8 cellular contexts compared by ENCODE assay signal in the genomic region with DNA sequence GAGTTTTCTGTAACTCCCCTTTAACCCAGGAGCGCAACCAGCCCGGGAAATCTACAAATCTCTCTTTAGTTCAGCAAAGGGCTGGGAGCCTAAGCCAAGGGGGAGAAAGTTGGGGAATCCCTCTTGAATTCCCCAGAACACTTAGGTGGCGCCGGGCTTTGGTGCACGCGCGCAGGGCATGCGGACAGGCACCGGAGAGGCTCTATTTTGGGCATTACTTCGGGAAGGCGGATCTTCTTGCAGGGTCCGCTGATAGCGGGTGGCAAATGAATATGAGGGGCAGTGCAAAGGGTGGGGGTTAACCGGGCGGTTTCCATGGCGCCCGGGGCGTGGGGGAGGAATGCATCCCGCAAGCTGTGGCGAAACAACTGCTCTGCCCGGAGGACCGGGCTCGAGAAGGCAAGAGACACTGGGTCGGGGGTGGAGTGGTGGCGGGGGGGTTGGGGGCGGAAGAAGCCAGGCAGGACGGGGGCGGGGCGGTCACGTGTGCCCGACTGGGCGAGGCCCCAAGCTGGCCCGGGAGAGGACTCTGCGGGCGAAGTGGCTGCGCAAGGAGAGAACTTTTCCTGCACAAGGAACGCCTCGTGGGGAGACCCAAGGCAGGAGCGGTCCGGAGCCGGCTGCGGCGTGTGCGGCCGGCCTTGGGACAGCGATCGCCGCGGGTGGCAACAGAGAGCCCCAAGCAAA. TPM values are rescaled to one million over a fixed set of nuclear protein-coding genes. Genes with fewer than 3 reads are reported as not detected.
DNase-seq lines count a peak whose midpoint lies in the region; ATAC-seq and TF ChIP-seq lines count a peak whose summit lies in the region.

A gene with protein sequence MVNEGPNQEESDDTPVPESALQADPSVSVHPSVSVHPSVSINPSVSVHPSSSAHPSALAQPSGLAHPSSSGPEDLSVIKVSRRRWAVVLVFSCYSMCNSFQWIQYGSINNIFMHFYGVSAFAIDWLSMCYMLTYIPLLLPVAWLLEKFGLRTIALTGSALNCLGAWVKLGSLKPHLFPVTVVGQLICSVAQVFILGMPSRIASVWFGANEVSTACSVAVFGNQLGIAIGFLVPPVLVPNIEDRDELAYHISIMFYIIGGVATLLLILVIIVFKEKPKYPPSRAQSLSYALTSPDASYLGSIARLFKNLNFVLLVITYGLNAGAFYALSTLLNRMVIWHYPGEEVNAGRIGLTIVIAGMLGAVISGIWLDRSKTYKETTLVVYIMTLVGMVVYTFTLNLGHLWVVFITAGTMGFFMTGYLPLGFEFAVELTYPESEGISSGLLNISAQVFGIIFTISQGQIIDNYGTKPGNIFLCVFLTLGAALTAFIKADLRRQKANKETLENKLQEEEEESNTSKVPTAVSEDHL (plus strand): TSS at position 522 of the 687 bp plus-strand sequence. CDS start 353 bp downstream, outside the sequence.

- peak within 1 kb of the TSS; percentile 83 for H2AFZ ChIP-seq in SU-DHL-6 (ENCODE audit: low read depth, low read length, severe bottlenecking)

- no peaks in the 10 kb centered on the region for H4K20me1 ChIP-seq in SU-DHL-6 (ENCODE audit: low read depth, low read length)

- peak within 1 kb of the TSS; percentile 36; the same call in 1 of the 2 replicates for H3K9ac ChIP-seq in SU-DHL-6 (ENCODE audit: low read length)

- intact Hi-C loops in posterior vena cava (cut with DNase I), result loop anchor here in 1 of 2 donors (2.0 to 5.0 kb wide), 2 partner anchors 75 to 404 kb away; a partner anchor contains a TSS

- H3K9me3 ChIP-seq in SU-DHL-6 (ENCODE audit: insufficient read depth, low read length), result no peaks in the 10 kb centered on the region
- H3K9me3 ChIP-seq in right atrium auricular region, result no peaks in the 10 kb centered on the region

- peak within 1 kb of the TSS; percentile 59 for H3K4me3 ChIP-seq in AG09309 (ENCODE audit: control insufficient read depth, low read depth, low read length)
- peak within 1 kb of the TSS; percentile 49 for H3K4me3 ChIP-seq in SU-DHL-6 (ENCODE audit: insufficient read depth, low read length, poor library complexity, severe bottlenecking)
- H3K4me3 ChIP-seq in right atrium auricular region, result peak within 1 kb of the TSS; percentile 41 to 62

- DNase-seq in AG09309 (ENCODE audit: low read depth) (no peak), HT1080 (ENCODE audit: low read depth) (peak; percentile 47), anterior cingulate cortex (lab: John Stamatoyannopoulos, UW) (peak in 56 of 58 donors; percentile 2 to 84 (median 54)), right atrium auricular region (ENCODE audit: low spot score) (peak; percentile 87), posterior vena cava (ENCODE audit: low spot score) (peak; percentile 94), DMS153 (lab: John Stamatoyannopoulos, UW) (no peak)

- no peak within 1 kb of the TSS for H3K27ac ChIP-seq in SU-DHL-6 (ENCODE audit: low read depth, low read length)
- H3K27ac ChIP-seq in right atrium auricular region, result peak within 1 kb of the TSS; percentile 71 to 82

- peaks cover 0 to 23% of the 10 kb centered on the region in 2 donors for H3K4me1 ChIP-seq in right atrium auricular region

- peak; percentile 30 for ATAC-seq in GM19043 (IDR thresholded peaks at IDR 0.05; ENCODE audit: low read depth, unreplicated experiment)

- peak within 1 kb of the TSS; percentile 78 for H3K4me2 ChIP-seq in SU-DHL-6 (ENCODE audit: low read depth, low read length, poor library complexity, severe bottlenecking)

- TF ChIP-seq CTCF in AG09309 (IDR thresholded peaks at IDR 0.05; ENCODE audit: control insufficient read depth, insufficient read depth, low read depth, low read length, missing control alignments) (no peak), SU-DHL-6 (IDR thresholded peaks at IDR 0.05; ENCODE audit: insufficient read depth, low read length, poor library complexity, severe bottlenecking) (no peak), right atrium auricular region (IDR thresholded peaks at IDR 0.05) (no peak)

- H3K27me3 ChIP-seq in SU-DHL-6 (ENCODE audit: low read length) (no peaks in the 10 kb centered on the region), right atrium auricular region (no peaks in the 10 kb centered on the region)

- no peaks in the 10 kb centered on the region for H3F3A ChIP-seq in SU-DHL-6 (ENCODE audit: insufficient read depth)

- H3K79me2 ChIP-seq in SU-DHL-6 (ENCODE audit: insufficient read depth, low read length), result no peaks in the 10 kb centered on the region

- no peaks in the 10 kb centered on the region for H3K9me2 ChIP-seq in SU-DHL-6 (replicated peaks; ENCODE audit: insufficient read depth, low read length)

- H3K36me3 ChIP-seq in SU-DHL-6 (ENCODE audit: low read length), result no peaks in the 10 kb centered on the region
- H3K36me3 ChIP-seq in right atrium auricular region, result no peaks in the 10 kb centered on the region

RNA-seq across cellular contexts. Expression of the gene that starts here (rescaled TPM):
- 0.67 and 0.85 TPM in 2 replicates for total RNA-seq in HT1080 (2014; rRNA removed; shearing (Covaris generic))
- 0.12 and 0.49 TPM in 2 replicates for polyA plus RNA-seq in HT1080 (2015; cell fraction: cytosol; rRNA removed)
- 0.54 and 0.67 TPM in 2 replicates for polyA plus RNA-seq in HT1080 (2015; cell fraction: nucleus; rRNA removed)
- 1 to 10 TPM; 2.2 to 5.5 TPM for total RNA-seq in right atrium auricular region
- total RNA-seq in posterior vena cava, result 1 to 10 TPM; 4.8 to 7.9 TPM

Comparison
In these comparisons a context has a peak if more than half of its experiments do, and no peak if none do; other contexts are left out.
1. Peak in DNase-seq in HT1080; RNA of the gene not detected or under 1 TPM.
2. DNase-seq: peak in anterior cingulate cortex (56 of 58), right atrium auricular region (single experiment) and posterior vena cava (single experiment); none in AG09309 (single experiment) and DMS153 (single experiment).
3. Peak in every context shown above with its lines, with median percentiles within 50 percentile points of each other: H3K4me3 ChIP-seq.